16 cellular contexts compared by ENCODE assay signal in the genomic region with DNA sequence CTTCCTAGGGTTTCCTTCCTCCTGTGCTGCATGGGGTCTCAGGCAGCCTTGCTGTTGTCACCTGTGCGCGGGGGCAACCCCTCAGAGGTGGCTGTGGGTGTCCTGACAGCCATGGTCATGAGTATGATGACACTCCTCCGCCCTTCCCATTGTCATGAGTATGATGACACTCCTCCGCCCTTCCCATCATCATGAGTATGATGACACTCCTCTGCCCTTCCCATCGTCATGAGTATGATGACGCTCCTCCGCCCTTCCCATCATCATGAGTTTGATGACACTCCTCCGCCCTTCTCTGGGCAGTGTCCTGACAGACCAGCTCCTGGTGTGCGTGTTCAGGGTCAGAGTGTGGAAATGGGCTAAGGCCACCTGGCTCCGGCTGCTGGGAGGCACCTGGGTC.
"Had no signal": no experiment of that assay in that cellular context is flagged by ENCODE, and none has a peak within 500 bp of the region (broad histone marks: within the 10 kb centered on the region; RNA-seq: fewer than 3 reads in every experiment).

No MANE protein-coding gene starts in this region.

- H3K27me3 Mint-ChIP-seq: activated CD8-positive, alpha-beta memory T cell treated with anti-CD3 and anti-CD28 coated beads, Interleukin-2, amount 10 ng/mL, durations not matched to agents 7 days and 5 days; naive B cell had no signal

- H3K4me1 ChIP-seq: pancreas, uterus had no signal

- H3K36me3 ChIP-seq: brain microvascular endothelial cell, pancreas, uterus had no signal

- H3K9me3 Mint-ChIP-seq: activated naive CD4-positive, alpha-beta T cell treated with anti-CD3 and anti-CD28 coated beads, Interleukin-2, amount 50 U/mL, for 72 hours; naive B cell had no signal

- H3K9me3 ChIP-seq: pancreas, uterus had no signal

- H3K4me2 ChIP-seq: hepatocyte had no signal

- H3K27ac Mint-ChIP-seq: activated CD8-positive, alpha-beta memory T cell treated with anti-CD3 and anti-CD28 coated beads, Interleukin-2, amount 10 ng/mL, durations not matched to agents 7 days and 5 days; activated naive CD4-positive, alpha-beta T cell treated with anti-CD3 and anti-CD28 coated beads, Interleukin-2, amount 50 U/mL, for 72 hours had no signal

- H3K4me3 Mint-ChIP-seq: activated CD8-positive, alpha-beta memory T cell treated with anti-CD3 and anti-CD28 coated beads, Interleukin-2, amount 10 ng/mL, durations not matched to agents 7 days and 5 days; naive B cell had no signal

- H3K27me3 ChIP-seq: brain microvascular endothelial cell, hepatocyte, pancreas, uterus had no signal

- H3K79me2 ChIP-seq: hepatocyte had no signal

- ATAC-seq: activated CD8-positive, alpha-beta memory T cell treated with anti-CD3 and anti-CD28 coated beads, Interleukin-2, amount 10 ng/mL, durations not matched to agents 7 days and 5 days; activated naive CD4-positive, alpha-beta T cell treated with anti-CD3 and anti-CD28 coated beads, Interleukin-2, amount 50 U/mL, for 72 hours; left lobe of liver; pancreas had no signal

- DNase-seq: activated CD4-positive, alpha-beta T cell treated with anti-CD3 and anti-CD28 coated beads, Interleukin-2, amount 50 U/mL, for 48 hours; activated CD8-positive, alpha-beta memory T cell treated with anti-CD3 and anti-CD28 coated beads, Interleukin-2, amount 10 ng/mL, durations not matched to agents 7 days and 5 days; activated gamma-delta T cell; activated T-cell treated with anti-CD3 and anti-CD28 coated beads, Interleukin-2, amount 50 U/mL, for 1 hour; brain microvascular endothelial cell; cortex of kidney; effector CD8-positive, alpha-beta T cell; islet precursor cell; naive B cell; pancreas; stimulated activated CD4-positive, alpha-beta T cell treated with anti-CD3 and anti-CD28 coated beads, Interleukin-1b, Interleukin-23, amount 100 ng/mL, for 48 hours; T1000; uterus had no signal

- H2AFZ ChIP-seq: hepatocyte had no signal

- H3K27ac ChIP-seq: brain microvascular endothelial cell, hepatocyte, pancreas, uterus had no signal

- H3K4me3 ChIP-seq: hepatocyte, pancreas, uterus had no signal

- H3K36me3 Mint-ChIP-seq: activated CD8-positive, alpha-beta memory T cell treated with anti-CD3 and anti-CD28 coated beads, Interleukin-2, amount 10 ng/mL, durations not matched to agents 7 days and 5 days had no signal
